ENCODE assay signal across 26 cellular contexts in the genomic region with DNA sequence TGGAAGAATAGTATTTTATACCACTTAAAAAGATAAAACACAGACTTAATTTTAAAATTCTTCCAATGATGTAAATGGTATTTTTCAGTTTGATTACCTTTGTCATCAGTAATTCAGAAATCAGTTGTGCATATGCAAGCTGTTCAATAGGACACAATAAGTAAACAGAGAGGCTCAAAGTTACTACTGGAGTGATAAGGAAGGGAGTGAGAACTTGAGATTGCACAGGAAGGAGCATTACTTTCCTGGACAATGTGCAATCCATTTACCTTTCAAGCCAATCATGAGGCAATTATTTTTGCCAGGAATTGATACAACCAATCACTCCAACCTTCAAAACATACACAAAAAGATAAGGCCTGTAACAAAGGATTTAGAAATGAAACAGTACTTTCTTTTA.
"Had no signal": no experiment of that assay in that cellular context is flagged by ENCODE, and none has a peak within 500 bp of the region (broad histone marks: within the 10 kb centered on the region; RNA-seq: fewer than 3 reads in every experiment).

No MANE protein-coding gene starts in this region.

- DNase-seq: colonic mucosa; cortex of kidney; effector CD8-positive, alpha-beta T cell; effector memory CD8-positive, alpha-beta T cell; endodermal cell; erythroblast; esophagus squamous epithelium; foreskin fibroblast; foreskin melanocyte; gastrocnemius medialis; glutamatergic neuron; head of caudate nucleus; heart right ventricle; hypothalamus; immature natural killer cell; islet precursor cell; kidney; kidney glomerular epithelial cell; left lung; left ventricle myocardium superior; lower lobe of right lung; mesenchymal stem cell; naive thymus-derived CD4-positive, alpha-beta T cell had no signal

- H3K4me1 ChIP-seq: colonic mucosa, esophagus squamous epithelium, gastrocnemius medialis, heart right ventricle, left lung, lower lobe of right lung had no signal

- ATAC-seq: effector memory CD8-positive, alpha-beta T cell; esophagus mucosa; gastrocnemius medialis; heart right ventricle; left lung; left ventricle myocardium superior; lower lobe of right lung; naive thymus-derived CD4-positive, alpha-beta T cell had no signal

- H3K4me3 ChIP-seq: colonic mucosa, esophagus squamous epithelium, gastrocnemius medialis, heart right ventricle, left lung, lower lobe of right lung had no signal

- H3K27me3 ChIP-seq: colonic mucosa, esophagus squamous epithelium, gastrocnemius medialis, heart right ventricle, left lung had no signal

- H3K9me3 ChIP-seq: colonic mucosa, gastrocnemius medialis had no signal

- H3K27ac ChIP-seq: colonic mucosa, epithelial cell of prostate, esophagus squamous epithelium, gastrocnemius medialis, heart right ventricle, left lung, lower lobe of right lung had no signal

- H3K36me3 ChIP-seq: colonic mucosa, esophagus squamous epithelium, gastrocnemius medialis, heart right ventricle, left lung, lower lobe of right lung had no signal

- FAIRE-seq: endometrium, kidney had no signal
